Comparison of ENCODE assay signal across 7 cellular contexts in the genomic region with DNA sequence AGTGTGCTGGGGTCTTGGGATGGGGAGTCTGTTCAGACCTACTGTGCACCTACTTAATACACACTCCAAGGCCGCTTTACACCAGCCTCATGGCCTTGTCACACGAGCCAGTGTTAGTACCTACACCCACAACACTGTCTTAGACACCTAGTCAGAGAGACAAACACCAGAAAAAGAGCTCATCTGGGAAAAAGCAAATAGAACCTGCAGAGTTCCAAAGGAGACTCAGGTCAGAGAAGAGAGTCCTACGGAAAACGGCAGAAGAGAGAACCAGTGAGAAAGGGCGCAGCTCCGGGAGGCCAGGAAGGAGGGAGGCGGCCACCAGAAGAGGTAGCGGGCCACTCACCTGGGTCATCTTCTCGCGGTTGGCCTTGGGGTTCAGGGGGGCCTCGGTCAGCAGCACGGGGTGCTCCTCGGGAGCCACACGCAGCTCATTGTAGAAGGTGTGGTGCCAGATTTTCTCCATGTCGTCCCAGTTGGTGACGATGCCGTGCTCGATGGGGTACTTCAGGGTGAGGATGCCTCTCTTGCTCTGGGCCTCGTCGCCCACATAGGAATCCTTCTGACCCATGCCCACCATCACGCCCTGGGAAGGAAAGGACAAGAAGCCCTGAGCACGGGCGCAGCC. TPM values are rescaled to one million over a fixed set of nuclear protein-coding genes. Genes with fewer than 3 reads are reported as not detected.
DNase-seq lines count a peak whose midpoint lies in the region; ATAC-seq and TF ChIP-seq lines count a peak whose summit lies in the region.

No MANE protein-coding gene starts in this region.

- DNase-seq in adipocyte (ENCODE audit: low read depth) (peak; percentile 13), kidney epithelial cell (ENCODE audit: low read depth) (no peak), NCI-H2171 treated with DMSO at 0.1 percent for 48 hours (lab: John Stamatoyannopoulos, UW) (no peak), NCI-H345 treated with DMSO at 0.1 percent for 48 hours (lab: John Stamatoyannopoulos, UW; ENCODE audit: unreplicated experiment) (no peak)

- H3K27ac ChIP-seq in temporal lobe (ENCODE audit: low read depth, low read length), result peak overlapping the region; percentile 82

- no peak for TF ChIP-seq RAD21 in Ishikawa (IDR thresholded peaks at IDR 0.05; ENCODE audit: low read depth)

- no peaks in the 10 kb centered on the region for H3K9me3 ChIP-seq in adipocyte (ENCODE audit: control insufficient read depth, low read length)

- H3K4me3 ChIP-seq in adipocyte (ENCODE audit: low read length) (peak overlapping the region; percentile 91), kidney epithelial cell (ENCODE audit: low read depth, low read length) (peak overlapping the region; percentile 68)

- no peak for TF ChIP-seq EP300 in Ishikawa (IDR thresholded peaks at IDR 0.05; ENCODE audit: borderline replicate concordance)

- TF ChIP-seq CTCF in kidney epithelial cell (IDR thresholded peaks at IDR 0.05; ENCODE audit: insufficient read depth, low read length, poor library complexity, severe bottlenecking), result no peak

- no peak for ATAC-seq in GM19351 (IDR thresholded peaks at IDR 0.05; ENCODE audit: unreplicated experiment)

- H3K36me3 ChIP-seq in adipocyte (ENCODE audit: control insufficient read depth, insufficient read depth, low read length, severe bottlenecking) (peaks cover 41% of the 10 kb centered on the region), kidney epithelial cell (ENCODE audit: control insufficient read depth, insufficient read depth, low read length) (peaks cover 13% of the 10 kb centered on the region)

- peak overlapping the region; percentile 99 for H3K9ac ChIP-seq in adipocyte (ENCODE audit: low read length)

- H3K27me3 ChIP-seq in adipocyte (replicated peaks; ENCODE audit: control insufficient read depth, insufficient read depth, low read length) (no peaks in the 10 kb centered on the region), kidney epithelial cell (ENCODE audit: control insufficient read depth, insufficient read depth, low read length) (no peaks in the 10 kb centered on the region)

- H3K4me1 ChIP-seq in adipocyte (ENCODE audit: control insufficient read depth, insufficient read depth, low read length), result peaks cover 12% of the 10 kb centered on the region

TF ChIP-seq in Ishikawa, 13 proteins besides CTCF, POLR2A, EP300 and RAD21:
- TF ChIP-seq NFIC (IDR thresholded peaks at IDR 0.05) (0 out of 2 replicates have a peak, but pooled peaks have one; percentile 17), TEAD4 (IDR thresholded peaks at IDR 0.05) (no peak)
TF ChIP-seq in Ishikawa: peak in this region for 1.

RNA-seq across cellular contexts. Expression of a gene that starts 1.5 kb away (rescaled TPM):
- 3,879 and 4,550 TPM in 2 replicates for total RNA-seq in kidney epithelial cell
- total RNA-seq in temporal lobe, result 1,226 TPM

RNA-seq across cellular contexts. Expression of a gene that starts 15.3 kb away (rescaled TPM):
- total RNA-seq in kidney epithelial cell (22.7 and 29.4 TPM in 2 replicates), temporal lobe (5.4 TPM)
